Comparison of ENCODE assay signal across 2 cellular contexts in genomic region chr7:30090111-30090510, GRCh38.
TF ChIP-seq lines count a peak whose summit lies in the region.

No MANE protein-coding gene starts in this region.

TF ChIP-seq in K562, 482 proteins besides CTCF, POLR2A, EP300 and RAD21:
- TF ChIP-seq, protein P1, sequence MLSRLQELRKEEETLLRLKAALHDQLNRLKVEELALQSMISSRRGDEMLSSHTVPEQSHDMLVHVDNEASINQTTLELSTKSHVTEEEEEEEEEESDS (CRISPR knock-in tag; IDR thresholded peaks at IDR 0.05) = no peak
- TF ChIP-seq RNF219 (CRISPR knock-in tag; IDR thresholded peaks at IDR 0.05) = no peak
TF ChIP-seq in K562: peak in this region for 0.

TF ChIP-seq in endothelial cell of umbilical vein, 7 proteins besides CTCF, POLR2A, EP300 and RAD21:
- TF ChIP-seq, protein P2, sequence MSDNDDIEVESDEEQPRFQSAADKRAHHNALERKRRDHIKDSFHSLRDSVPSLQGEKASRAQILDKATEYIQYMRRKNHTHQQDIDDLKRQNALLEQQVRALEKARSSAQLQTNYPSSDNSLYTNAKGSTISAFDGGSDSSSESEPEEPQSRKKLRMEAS (IDR thresholded peaks at IDR 0.05; ENCODE audit: insufficient read depth, insufficient read length) = no peak
- TF ChIP-seq GATA2 (IDR thresholded peaks at IDR 0.05; ENCODE audit: insufficient read depth, insufficient read length, low read depth, low read length) (no peak), JUN (IDR thresholded peaks at IDR 0.05; ENCODE audit: borderline replicate concordance, insufficient read depth, insufficient read length, low read depth) (peak; percentile 9), EZH2 (IDR thresholded peaks at IDR 0.05; ENCODE audit: borderline replicate concordance, low read depth, low read length, severe bottlenecking) (no peak)
